ENCODE assay signal across 1 cellular context in genomic region chr17:8542599-8542998, GRCh38.
TF ChIP-seq lines count a peak whose summit lies in the region.

No MANE protein-coding gene starts in this region.

TF ChIP-seq in liver, 16 proteins besides CTCF, POLR2A, EP300 and RAD21 (continued from another document):
- no peak for TF ChIP-seq ZBTB33 (IDR thresholded peaks at IDR 0.05)
- no peak for TF ChIP-seq MAX (IDR thresholded peaks at IDR 0.05)
- no peak for TF ChIP-seq YY1 (IDR thresholded peaks at IDR 0.05)
- TF ChIP-seq ATF3 (IDR thresholded peaks at IDR 0.05) = no peak
